Comparison of ENCODE assay signal across 7 cellular contexts in genomic region chr7:27382307-27382706, GRCh38.
"Had no signal": no experiment of that assay in that cellular context is flagged by ENCODE, and none has a peak within 500 bp of the region (broad histone marks: within the 10 kb centered on the region; RNA-seq: fewer than 3 reads in every experiment).

No MANE protein-coding gene starts in this region.

- FAIRE-seq: GM12878, GM12891, GM12892, GM18507, GM19239 had no signal

- H3K4me3 ChIP-seq: GM12878 had no signal

- DNase-seq: GDM1, GF-D8 had no signal

- ATAC-seq: GM12878 had no signal
